ENCODE assay signal across 19 cellular contexts in the genomic region with DNA sequence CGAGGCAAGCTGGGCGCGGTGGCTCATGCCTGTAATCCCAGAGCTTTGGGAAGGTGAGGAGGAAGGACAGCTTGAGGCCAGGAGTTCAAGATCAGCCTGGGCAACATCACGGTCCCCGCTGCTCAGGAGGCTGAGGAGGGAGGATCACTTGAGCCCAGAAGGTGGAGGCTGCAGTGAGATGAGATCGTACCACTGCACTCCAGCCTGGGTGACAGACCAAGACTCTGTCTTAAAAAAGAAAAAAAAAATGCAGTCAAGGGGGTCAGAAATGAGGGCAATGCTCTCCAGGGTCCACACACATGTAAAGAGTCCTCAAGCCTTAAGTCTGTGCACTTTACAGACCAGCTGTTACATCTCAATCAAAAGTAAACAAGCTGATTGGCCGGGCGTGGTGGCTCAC. TPM values are rescaled to one million over a fixed set of nuclear protein-coding genes. Genes with fewer than 3 reads are reported as not detected.
"Had no signal": no experiment of that assay in that cellular context is flagged by ENCODE, and none has a peak within 500 bp of the region (broad histone marks: within the 10 kb centered on the region; RNA-seq: fewer than 3 reads in every experiment).

No MANE protein-coding gene starts in this region.

- H3K4me1 ChIP-seq: gastroesophageal sphincter had no signal

- H3K27me3 Mint-ChIP-seq: activated CD4-positive, alpha-beta memory T cell treated with anti-CD3 and anti-CD28 coated beads, Interleukin-2, amount 10 ng/mL, durations not matched to agents 7 days and 5 days; effector memory CD8-positive, alpha-beta T cell had no signal

- FAIRE-seq: astrocyte, urothelium cell line had no signal

- ATAC-seq: effector memory CD8-positive, alpha-beta T cell; gastroesophageal sphincter; left ventricle myocardium superior; right cardiac atrium; SK-N-SH treated with all-trans-retinoic acid at 6 μM for 48 hours had no signal

- H3K4me3 ChIP-seq: gastroesophageal sphincter, smooth muscle cell, thyroid gland had no signal

- H3K27me3 ChIP-seq: gastroesophageal sphincter, thyroid gland had no signal

- H3K4me2 ChIP-seq: smooth muscle cell had no signal

- H3K9me3 ChIP-seq: gastroesophageal sphincter, thyroid gland had no signal

- H3K9me3 Mint-ChIP-seq: activated CD4-positive, alpha-beta memory T cell treated with anti-CD3 and anti-CD28 coated beads, Interleukin-2, amount 10 ng/mL, durations not matched to agents 7 days and 5 days; effector memory CD8-positive, alpha-beta T cell; T-helper 1 cell treated with Interleukin-12 subunit alpha and Interleukin-12 subunit beta and Interleukin-4 antibody, amounts not matched to agents 30 μg/mL and 1 μg/mL, for 36 hours had no signal

- H3K27ac Mint-ChIP-seq: activated CD4-positive, alpha-beta memory T cell treated with anti-CD3 and anti-CD28 coated beads, Interleukin-2, amount 10 ng/mL, durations not matched to agents 7 days and 5 days; T-helper 1 cell treated with Interleukin-12 subunit alpha and Interleukin-12 subunit beta and Interleukin-4 antibody, amounts not matched to agents 30 μg/mL and 1 μg/mL, for 36 hours had no signal

- DNase-seq: activated CD4-positive, alpha-beta memory T cell treated with anti-CD3 and anti-CD28 coated beads, Interleukin-2, amount 10 ng/mL, durations not matched to agents 7 days and 5 days; activated CD4-positive, CD25-positive, alpha-beta regulatory T cell treated with anti-CD3 and anti-CD28 coated beads, Interleukin-2, amount 50 U/mL, for 72 hours; activated effector memory CD4-positive, alpha-beta T cell treated with anti-CD3 and anti-CD28 coated beads, Interleukin-2, amount 50 U/mL, for 16 hours; effector memory CD8-positive, alpha-beta T cell; hippocampal formation; left ventricle myocardium superior; right cardiac atrium; thyroid gland had no signal

- H3K27ac ChIP-seq: epithelial cell of prostate, gastroesophageal sphincter, thyroid gland had no signal

- H3K4me3 Mint-ChIP-seq: activated CD4-positive, alpha-beta memory T cell treated with anti-CD3 and anti-CD28 coated beads, Interleukin-2, amount 10 ng/mL, durations not matched to agents 7 days and 5 days; T-helper 1 cell treated with Interleukin-12 subunit alpha and Interleukin-12 subunit beta and Interleukin-4 antibody, amounts not matched to agents 30 μg/mL and 1 μg/mL, for 36 hours had no signal

RNA-seq across cellular contexts. Expression of a gene that starts 11.3 kb away (rescaled TPM):
- total RNA-seq: activated CD4-positive, alpha-beta memory T cell treated with anti-CD3 and anti-CD28 coated beads, Interleukin-2, amount 10 ng/mL, durations not matched to agents 7 days and 5 days; astrocyte; cardiac septum; gastroesophageal sphincter; kidney epithelial cell; left ventricle myocardium superior; myocyte; posterior vena cava; right cardiac atrium; smooth muscle cell; thyroid gland had no signal
- polyA plus RNA-seq: right cardiac atrium, smooth muscle cell had no signal

RNA-seq across cellular contexts. Expression of a gene that starts 12.6 kb away (rescaled TPM):
- total RNA-seq: astrocyte, cardiac septum, gastroesophageal sphincter, left ventricle myocardium superior, myocyte, posterior vena cava, right cardiac atrium, smooth muscle cell, thyroid gland had no signal
- polyA plus RNA-seq: right cardiac atrium had no signal
